In the genomic region with DNA sequence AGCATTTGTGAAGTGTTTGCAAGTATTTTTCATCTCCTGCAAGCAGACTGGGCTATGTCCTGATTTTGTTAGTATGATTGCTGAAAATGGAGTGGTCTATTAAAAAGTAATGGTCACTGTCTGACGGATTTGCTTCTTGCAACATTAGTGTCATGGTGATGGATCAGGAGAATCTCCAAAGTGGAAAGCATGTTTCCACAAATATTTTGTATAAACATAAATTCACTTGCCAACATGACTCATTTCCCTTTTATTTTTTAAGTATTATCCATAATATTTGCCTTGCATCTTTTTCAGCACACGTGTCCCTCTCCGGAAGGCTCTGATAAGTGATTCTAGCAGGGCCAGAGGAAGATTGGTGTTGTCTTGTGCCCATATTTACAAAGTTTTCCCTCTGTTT, we compare ENCODE assay signal across 17 cellular contexts. TPM values are rescaled to one million over a fixed set of nuclear protein-coding genes. Genes with fewer than 3 reads are reported as not detected.
DNase-seq lines count a peak whose midpoint lies in the region; ATAC-seq and TF ChIP-seq lines count a peak whose summit lies in the region.
"Had no signal": no experiment of that assay in that cellular context is flagged by ENCODE, and none has a peak within 500 bp of the region (broad histone marks: within the 10 kb centered on the region; RNA-seq: fewer than 3 reads in every experiment).

No MANE protein-coding gene starts in this region.

- no peak overlapping the region for H3K9ac ChIP-seq in mammary epithelial cell (ENCODE audit: insufficient read depth, low read length)
- no peak overlapping the region for H3K9ac ChIP-seq in endodermal cell (ENCODE audit: extremely low read depth, low read length, poor library complexity, severe bottlenecking)
- H3K9ac ChIP-seq: BLaER1 treated with 17β-estradiol and CSF1 and Interleukin-3, amounts not matched to agents 10 nM and 100 nM had no signal

- 85% methylated on average over 3 of the region's 3 CpGs for WGBS in mammary epithelial cell (ENCODE audit: low coverage, missing lambda C conversion rate)
- 94 to 100% methylated on average over 1 to 3 of the region's 3 CpGs for WGBS in endodermal cell (ENCODE audit: insufficient coverage in 1 of 2, insufficient read length in 1 of 2), 2 experiments
- 80 to 84% methylated on average over 3 of the region's 3 CpGs for WGBS in sigmoid colon, 2 donors
- 69 to 70% methylated on average over 3 of the region's 3 CpGs for WGBS in body of pancreas, 2 donors

- H3K4me3 ChIP-seq in mammary epithelial cell (replicated peaks in 1 of 3; ENCODE audit: insufficient read depth in 1 of 3, low read depth in 2 of 3, low read length in 3 of 3) (no peak overlapping the region), RWPE2 (ENCODE audit: severe bottlenecking) (no peak overlapping the region), endodermal cell (ENCODE audit: low read length) (no peak overlapping the region), sigmoid colon (no peak overlapping the region), body of pancreas (no peak overlapping the region)
- H3K4me3 ChIP-seq: BLaER1 treated with 17β-estradiol and CSF1 and Interleukin-3, amounts not matched to agents 10 nM and 100 nM had no signal

- H3K27me3 ChIP-seq in mammary epithelial cell (ENCODE audit: insufficient read depth, low read length) (no peaks in the 10 kb centered on the region), RWPE2 (ENCODE audit: insufficient read depth, poor library complexity, severe bottlenecking) (no peaks in the 10 kb centered on the region), endodermal cell (ENCODE audit: control insufficient read depth, insufficient read depth, low read length, poor library complexity, severe bottlenecking) (no peaks in the 10 kb centered on the region), sigmoid colon (no peaks in the 10 kb centered on the region), body of pancreas (no peaks in the 10 kb centered on the region)
- H3K27me3 ChIP-seq: BLaER1 treated with 17β-estradiol and CSF1 and Interleukin-3, amounts not matched to agents 10 nM and 100 nM had no signal

- TF ChIP-seq POLR2A in sigmoid colon (IDR thresholded peaks at IDR 0.05), result no peak
- TF ChIP-seq POLR2A in body of pancreas (IDR thresholded peaks at IDR 0.05), result no peak

- DNase-seq in MCF 10A (ENCODE audit: unreplicated experiment), result peak; percentile 23
- DNase-seq in mammary epithelial cell, result no peak
- DNase-seq in RWPE2 (ENCODE audit: low spot score), result no peak
- DNase-seq in fibroblast of gingiva (ENCODE audit: low read depth), result peak; percentile 56
- peak; percentile 8 for DNase-seq in iris pigment epithelial cell (ENCODE audit: low read depth)
- no peak for DNase-seq in endodermal cell
- no peak for DNase-seq in sigmoid colon
- DNase-seq in body of pancreas, result no peak
- DNase-seq: 8988T; Calu3; CD4-positive, CD25-positive, alpha-beta regulatory T cell; DMS 273 treated with DMSO at 0.1 percent for 48 hours; DND-41; GF-D8; HCEC 1CT; HFFc6 had no signal

- H4K20me1 ChIP-seq in mammary epithelial cell (ENCODE audit: insufficient read depth, low read length), result no peaks in the 10 kb centered on the region
- H4K20me1 ChIP-seq: BLaER1 treated with 17β-estradiol and CSF1 and Interleukin-3, amounts not matched to agents 10 nM and 100 nM had no signal

- H3K4me1 ChIP-seq in mammary epithelial cell (ENCODE audit: insufficient read depth, low read length), result no peaks in the 10 kb centered on the region
- peaks cover 19% of the 10 kb centered on the region for H3K4me1 ChIP-seq in RWPE2 (ENCODE audit: insufficient read depth, poor library complexity, severe bottlenecking)
- H3K4me1 ChIP-seq in endodermal cell (ENCODE audit: control insufficient read depth, insufficient read depth, low read length), result peaks cover 3% of the 10 kb centered on the region
- no peaks in the 10 kb centered on the region for H3K4me1 ChIP-seq in sigmoid colon
- H3K4me1 ChIP-seq in body of pancreas, result no peaks in the 10 kb centered on the region

- CTCF ChIA-PET in MCF 10A (lab: Yijun Ruan, JAX) (interaction anchor here (1.0 kb wide), 1 partner anchor 156 kb away, joined by 3 read pairs; no protein-coding TSS in a partner anchor), mammary epithelial cell (lab: Charles Lee; ENCODE audit: low non-redundant PET) (no interaction called here)

- in situ Hi-C loops in mammary epithelial cell (cut with MboI; ENCODE audit: low sequenced_read_pairs in 2 of 2), result no loop called here

- H3K36me3 Mint-ChIP-seq in MCF 10A (ENCODE audit: insufficient read depth, unreplicated experiment) (no peaks in the 10 kb centered on the region), endodermal cell (ENCODE audit: low read depth) (no peaks in the 10 kb centered on the region)
- H3K36me3 Mint-ChIP-seq: CD4-positive, CD25-positive, alpha-beta regulatory T cell had no signal

- dilution Hi-C loops in mammary epithelial cell (cut with HindIII; ENCODE audit: low sequenced_read_pairs), result loop anchor here (5.0 kb wide), 1 partner anchor 62 kb away; no protein-coding TSS in a partner anchor

- intact Hi-C loops in MCF 10A (cut with micrococcal nuclease) (no loop called here), mammary epithelial cell (cut with micrococcal nuclease) (no loop called here), sigmoid colon (cut with DNase I) (no loop called here), body of pancreas (cut with DNase I) (no loop called here)

- no peaks in the 10 kb centered on the region for H3K36me3 ChIP-seq in mammary epithelial cell (ENCODE audit: insufficient read depth, low read length)
- H3K36me3 ChIP-seq in RWPE2 (ENCODE audit: low read depth), result no peaks in the 10 kb centered on the region
- no peaks in the 10 kb centered on the region for H3K36me3 ChIP-seq in endodermal cell (ENCODE audit: control insufficient read depth, insufficient read depth, low read length)
- H3K36me3 ChIP-seq in sigmoid colon, result no peaks in the 10 kb centered on the region
- no peaks in the 10 kb centered on the region for H3K36me3 ChIP-seq in body of pancreas (replicated peaks in 1 of 2; ENCODE audit: insufficient read depth in 1 of 2, low read depth in 2 of 2)
- H3K36me3 ChIP-seq: BLaER1 treated with 17β-estradiol and CSF1 and Interleukin-3, amounts not matched to agents 10 nM and 100 nM had no signal

- no peak overlapping the region for H3K27ac ChIP-seq in mammary epithelial cell (ENCODE audit: insufficient read depth, low read depth, low read length)
- peak overlapping the region; percentile 37 for H3K27ac ChIP-seq in RWPE2 (ENCODE audit: poor library complexity, severe bottlenecking)
- no peak overlapping the region for H3K27ac ChIP-seq in endodermal cell (ENCODE audit: low read depth, low read length)
- H3K27ac ChIP-seq in sigmoid colon, result no peak overlapping the region
- no peak overlapping the region for H3K27ac ChIP-seq in body of pancreas
- H3K27ac ChIP-seq: BLaER1 treated with 17β-estradiol and CSF1 and Interleukin-3, amounts not matched to agents 10 nM and 100 nM had no signal

- ATAC-seq in RWPE2 (ENCODE audit: low read depth) (peak; percentile 45; the same call in 2 of the 3 replicates), body of pancreas (no peak)

- TF ChIP-seq CTCF in MCF 10A (IDR thresholded peaks at IDR 0.05; ENCODE audit: unreplicated experiment) (no peak), mammary epithelial cell (conservative IDR thresholded peaks at IDR 0.05 in 1 of 2, IDR thresholded peaks at IDR 0.05 in 1 of 2; ENCODE audit: extremely low read depth in 1 of 2, insufficient read depth in 1 of 2, low read depth in 1 of 2, low read length in 2 of 2) (no peak), RWPE2 (IDR thresholded peaks at IDR 0.05; ENCODE audit: poor library complexity, severe bottlenecking) (no peak), endodermal cell (conservative IDR thresholded peaks at IDR 0.05) (no peak), sigmoid colon (IDR thresholded peaks at IDR 0.05) (no peak), body of pancreas (IDR thresholded peaks at IDR 0.05) (no peak)

- H3K9me3 ChIP-seq in mammary epithelial cell (replicated peaks; ENCODE audit: insufficient read depth, low read length) (no peaks in the 10 kb centered on the region), RWPE2 (ENCODE audit: severe bottlenecking) (peaks cover 2% of the 10 kb centered on the region), endodermal cell (ENCODE audit: control insufficient read depth, low read length) (no peaks in the 10 kb centered on the region), sigmoid colon (no peaks in the 10 kb centered on the region), body of pancreas (no peaks in the 10 kb centered on the region)
- H3K9me3 ChIP-seq: BLaER1 treated with 17β-estradiol and CSF1 and Interleukin-3, amounts not matched to agents 10 nM and 100 nM had no signal

- H3K4me3 Mint-ChIP-seq in MCF 10A (ENCODE audit: unreplicated experiment) (no peak overlapping the region), endodermal cell (no peak overlapping the region)
- H3K4me3 Mint-ChIP-seq: CD4-positive, CD25-positive, alpha-beta regulatory T cell; HFFc6 had no signal

- H3K4me1 Mint-ChIP-seq in MCF 10A (ENCODE audit: insufficient read depth, unreplicated experiment) (no peaks in the 10 kb centered on the region), endodermal cell (peaks cover 21% of the 10 kb centered on the region)
- H3K4me1 Mint-ChIP-seq: CD4-positive, CD25-positive, alpha-beta regulatory T cell had no signal

- H3K79me2 ChIP-seq in mammary epithelial cell (ENCODE audit: insufficient read depth, low read length), result no peaks in the 10 kb centered on the region

- POLR2A ChIA-PET in MCF 10A (lab: Yijun Ruan, JAX), result no interaction called here

- H3K9me3 Mint-ChIP-seq in MCF 10A (ENCODE audit: unreplicated experiment), result no peaks in the 10 kb centered on the region
- no peaks in the 10 kb centered on the region for H3K9me3 Mint-ChIP-seq in endodermal cell

- TF ChIP-seq EP300 in sigmoid colon (IDR thresholded peaks at IDR 0.05), result no peak

- H3K27me3 Mint-ChIP-seq in MCF 10A (ENCODE audit: insufficient read depth, unreplicated experiment) (no peaks in the 10 kb centered on the region), endodermal cell (ENCODE audit: insufficient read depth) (no peaks in the 10 kb centered on the region)

- H3K27ac Mint-ChIP-seq in MCF 10A (ENCODE audit: low read depth, unreplicated experiment) (no peak overlapping the region), endodermal cell (no peak overlapping the region)
- H3K27ac Mint-ChIP-seq: CD4-positive, CD25-positive, alpha-beta regulatory T cell; HFFc6 had no signal

- no TSS peak for BruUV-seq in MCF 10A (replicated peaks; lab: Mats Ljungman, UMichigan)
- no TSS peak for BruUV-seq in mammary epithelial cell (replicated peaks; lab: Mats Ljungman, UMichigan)

- H3K4me2 ChIP-seq in mammary epithelial cell (ENCODE audit: insufficient read depth, low read depth, low read length), result no peak overlapping the region
- H3K4me2 ChIP-seq: BLaER1 treated with 17β-estradiol and CSF1 and Interleukin-3, amounts not matched to agents 10 nM and 100 nM had no signal

- H2AFZ ChIP-seq in mammary epithelial cell (ENCODE audit: low read depth, low read length), result no peak overlapping the region

RNA-seq across cellular contexts. Expression of a gene that starts 27.4 kb away (rescaled TPM):
- total RNA-seq in MCF 10A (2022), result 1.5 and 2.3 TPM in 2 replicates
- under 1 TPM in 1 of 2 donors, not detected in 1; 0.17 TPM for total RNA-seq in mammary epithelial cell
- polyA plus RNA-seq in mammary epithelial cell, result 0.05 TPM
- polyA minus RNA-seq in mammary epithelial cell, result not detected
- total RNA-seq in endodermal cell, result under 1 TPM in 1 of 2 donors, not detected in 1; 0.97 TPM
- polyA plus RNA-seq in endodermal cell (2013, experiment 1 of 2), result 0.50 TPM
- polyA plus RNA-seq in endodermal cell (2013, experiment 2 of 2), result 0.41 TPM
- total RNA-seq in sigmoid colon, result 10 to 100 TPM in 1 of 4 donors, 1 to 10 TPM in 3; 4.6 to 10.2 (median 6.1) TPM
- under 1 TPM in 2 of 3 donors, not detected in 1; 0.32 to 0.69 TPM for polyA plus RNA-seq in sigmoid colon
- not detected for total RNA-seq in body of pancreas
- total RNA-seq: Calu3; CD4-positive, CD25-positive, alpha-beta regulatory T cell had no signal
- polyA plus RNA-seq: CD4-positive, CD25-positive, alpha-beta regulatory T cell had no signal

Comparison
In these comparisons a context has a peak if more than half of its experiments do, and no peak if none do; other contexts are left out.
1. DNase-seq: peak in MCF 10A (single experiment), fibroblast of gingiva (single experiment) and iris pigment epithelial cell (single experiment); none in mammary epithelial cell (single experiment), RWPE2 (single experiment), endodermal cell (single experiment), sigmoid colon (single experiment) and body of pancreas (0 of 4).